Comparison of ENCODE assay signal across 3 cellular contexts in genomic region chr17:38533706-38534497, GRCh38.
TF ChIP-seq lines count a peak whose summit lies in the region.

No MANE protein-coding gene starts in this region.

TF ChIP-seq in HEK293, 187 proteins besides CTCF, POLR2A, EP300 and RAD21:
- TF ChIP-seq ZBTB20 (tag by site-specific recombination; IDR thresholded peaks at IDR 0.05) (peak; percentile 95), ZNF248 (tag by site-specific recombination; IDR thresholded peaks at IDR 0.05) (no peak)

TF ChIP-seq in H1, 55 proteins besides CTCF, POLR2A, EP300 and RAD21:
- peak; percentile 71 for TF ChIP-seq ATF2 (IDR thresholded peaks at IDR 0.05; ENCODE audit: low read length)
- TF ChIP-seq MAFK (IDR thresholded peaks at IDR 0.05; ENCODE audit: low read depth, low read length) = no peak
- no peak for TF ChIP-seq RXRA (IDR thresholded peaks at IDR 0.05; ENCODE audit: insufficient read depth, low read depth, low read length)

TF ChIP-seq in neural cell, 6 proteins besides CTCF, POLR2A, EP300 and RAD21:
- TF ChIP-seq MXI1 (conservative IDR thresholded peaks at IDR 0.05; ENCODE audit: poor library complexity, severe bottlenecking) (no peak), TAF1 (IDR thresholded peaks at IDR 0.05; ENCODE audit: low read depth) (no peak), POLR2AphosphoS5 (IDR thresholded peaks at IDR 0.05) (peak; percentile 6)
